ENCODE assay signal across 20 cellular contexts in the genomic region with DNA sequence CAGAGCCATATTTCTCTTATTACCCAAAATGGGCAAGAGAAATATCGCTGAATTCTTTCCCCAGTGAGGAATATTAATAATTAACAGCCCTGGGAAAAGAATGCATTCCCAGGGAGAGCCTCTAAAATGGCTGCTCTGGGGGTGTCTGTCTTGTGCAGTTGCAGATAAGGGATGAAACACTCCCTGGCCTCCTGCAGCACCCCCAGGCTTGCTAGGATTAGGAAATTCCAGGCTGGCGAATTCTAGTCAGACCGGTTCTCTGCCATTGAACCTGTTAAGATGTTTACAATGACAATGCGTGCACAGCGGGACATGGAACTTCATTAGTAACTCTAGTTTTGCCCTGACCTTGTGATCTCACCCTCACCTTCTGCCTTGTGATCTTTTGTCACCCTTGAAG. TPM values are rescaled to one million over a fixed set of nuclear protein-coding genes. Genes with fewer than 3 reads are reported as not detected.
DNase-seq lines count a peak whose midpoint lies in the region; ATAC-seq, FAIRE-seq and TF ChIP-seq lines count a peak whose summit lies in the region.
"Had no signal": no experiment of that assay in that cellular context is flagged by ENCODE, and none has a peak within 500 bp of the region (broad histone marks: within the 10 kb centered on the region; RNA-seq: fewer than 3 reads in every experiment).

No MANE protein-coding gene starts in this region.

- H3K4me2 ChIP-seq in A549 = 0 out of 3 replicates have a peak overlapping the region, but pooled peaks have one; percentile 41

- H3K4me1 ChIP-seq in A549 = peaks cover 9% of the 10 kb centered on the region; the same call in 2 of the 3 replicates
- H3K4me1 ChIP-seq in heart right ventricle = no peaks in the 10 kb centered on the region

- peaks cover 0 to 6% (median 0%) of the 10 kb centered on the region in 9 donors for H3K36me3 ChIP-seq in heart right ventricle

- no peak for TF ChIP-seq RAD21 in A549 (conservative IDR thresholded peaks at IDR 0.05 in 1 of 2, IDR thresholded peaks at IDR 0.05 in 1 of 2)

- TF ChIP-seq POLR2A in A549 (IDR thresholded peaks at IDR 0.05; ENCODE audit: low read length) = no peak

- no peak for FAIRE-seq in A549 (lab: Jason Lieb, UNC)
- FAIRE-seq: A204.1 had no signal

- ATAC-seq in A549 = no peak
- ATAC-seq in GM19328 (IDR thresholded peaks at IDR 0.05; ENCODE audit: unreplicated experiment) = no peak
- ATAC-seq in heart right ventricle = no peak

- CTCF ChIA-PET in A549 (lab: Yijun Ruan, JAX) = interaction anchor here (1.5 kb wide), 1 partner anchor 9 kb away, joined by 3 read pairs; no protein-coding TSS in a partner anchor
- CTCF ChIA-PET in RWPE1 (lab: Yijun Ruan, JAX) = no interaction called here

- TF ChIP-seq CTCF in A549 (IDR thresholded peaks at IDR 0.05) = no peak
- no peak for TF ChIP-seq CTCF in epithelial cell of esophagus (IDR thresholded peaks at IDR 0.05; ENCODE audit: insufficient read depth, low read depth, low read length, missing control alignments)
- no peak for TF ChIP-seq CTCF in RWPE1 (conservative IDR thresholded peaks at IDR 0.05; ENCODE audit: low read depth)
- TF ChIP-seq CTCF in heart right ventricle (IDR thresholded peaks at IDR 0.05) = no peak

- intact Hi-C loops in heart right ventricle (cut with DNase I) = no loop called here

- no peak overlapping the region for H3K4me3 ChIP-seq in A549
- no peak overlapping the region for H3K4me3 ChIP-seq in epithelial cell of esophagus (ENCODE audit: low read length)
- no peak overlapping the region for H3K4me3 ChIP-seq in heart right ventricle

- no peaks in the 10 kb centered on the region for H3K27me3 ChIP-seq in heart right ventricle

- POLR2A ChIA-PET in A549 (lab: Yijun Ruan, JAX) (no interaction called here), RWPE1 (lab: Yijun Ruan, JAX; ENCODE audit: low non-redundant PET) (no interaction called here)

- peak overlapping the region in 1 of 2 experiments; percentile 27; a peak in 1 of 6 replicates for H3K27ac ChIP-seq in A549
- H3K27ac ChIP-seq in RWPE1 = no peak overlapping the region
- no peak overlapping the region for H3K27ac ChIP-seq in heart right ventricle
- H3K27ac ChIP-seq: C4-2B had no signal

- H3K9me3 ChIP-seq in A549 (no peaks in the 10 kb centered on the region), heart right ventricle (peaks cover 0 to 14% (median 0%) of the 10 kb centered on the region in 11 donors)

- no peak for TF ChIP-seq EP300 in A549 (IDR thresholded peaks at IDR 0.05)

- 74% methylated on average over 5 of the region's 5 CpGs for WGBS in A549 (ENCODE audit: missing lambda C conversion rate)
- 91 to 93% methylated on average over 5 of the region's 5 CpGs for WGBS in heart right ventricle, 2 donors

- DNase-seq in A549 (ENCODE audit: low read depth in 1 of 2, low spot score in 1 of 2) (peak in 1 of 2 experiments; percentile 15), DMS53 (lab: John Stamatoyannopoulos, UW) (peak; percentile 96), NCI-H748 (lab: John Stamatoyannopoulos, UW; ENCODE audit: unreplicated experiment) (peak; percentile 28), epithelial cell of esophagus (ENCODE audit: low read depth) (peak; percentile 31), RWPE1 (ENCODE audit: low spot score) (no peak), heart right ventricle (no peak), epidermal melanocyte (ENCODE audit: insufficient read length, low spot score) (no peak)
- DNase-seq: Karpas-422, MM.1S, NCI-H1092 treated with DMSO at 0.1 percent for 48 hours, NCI-H1694, NCI-H2107, NCI-H345, NCI-H526 treated with DMSO at 0.1 percent for 48 hours, SW 1271 had no signal

TF ChIP-seq in A549, 52 proteins besides CTCF, POLR2A, EP300 and RAD21 (continues in another document):
- TF ChIP-seq ZNF302 (CRISPR knock-in tag; IDR thresholded peaks at IDR 0.05) (no peak), MAZ (IDR thresholded peaks at IDR 0.05; ENCODE audit: borderline replicate concordance, low read depth, low read length) (no peak), HOXB5 (CRISPR knock-in tag; IDR thresholded peaks at IDR 0.05) (no peak), HEYL (CRISPR knock-in tag; IDR thresholded peaks at IDR 0.05) (no peak), RNF2 (IDR thresholded peaks at IDR 0.05; ENCODE audit: borderline replicate concordance, low read depth) (no peak), RFX5 (IDR thresholded peaks at IDR 0.05) (no peak), CBX2 (IDR thresholded peaks at IDR 0.05; ENCODE audit: borderline replicate concordance, low read depth) (no peak)
- TF ChIP-seq, protein P1, sequence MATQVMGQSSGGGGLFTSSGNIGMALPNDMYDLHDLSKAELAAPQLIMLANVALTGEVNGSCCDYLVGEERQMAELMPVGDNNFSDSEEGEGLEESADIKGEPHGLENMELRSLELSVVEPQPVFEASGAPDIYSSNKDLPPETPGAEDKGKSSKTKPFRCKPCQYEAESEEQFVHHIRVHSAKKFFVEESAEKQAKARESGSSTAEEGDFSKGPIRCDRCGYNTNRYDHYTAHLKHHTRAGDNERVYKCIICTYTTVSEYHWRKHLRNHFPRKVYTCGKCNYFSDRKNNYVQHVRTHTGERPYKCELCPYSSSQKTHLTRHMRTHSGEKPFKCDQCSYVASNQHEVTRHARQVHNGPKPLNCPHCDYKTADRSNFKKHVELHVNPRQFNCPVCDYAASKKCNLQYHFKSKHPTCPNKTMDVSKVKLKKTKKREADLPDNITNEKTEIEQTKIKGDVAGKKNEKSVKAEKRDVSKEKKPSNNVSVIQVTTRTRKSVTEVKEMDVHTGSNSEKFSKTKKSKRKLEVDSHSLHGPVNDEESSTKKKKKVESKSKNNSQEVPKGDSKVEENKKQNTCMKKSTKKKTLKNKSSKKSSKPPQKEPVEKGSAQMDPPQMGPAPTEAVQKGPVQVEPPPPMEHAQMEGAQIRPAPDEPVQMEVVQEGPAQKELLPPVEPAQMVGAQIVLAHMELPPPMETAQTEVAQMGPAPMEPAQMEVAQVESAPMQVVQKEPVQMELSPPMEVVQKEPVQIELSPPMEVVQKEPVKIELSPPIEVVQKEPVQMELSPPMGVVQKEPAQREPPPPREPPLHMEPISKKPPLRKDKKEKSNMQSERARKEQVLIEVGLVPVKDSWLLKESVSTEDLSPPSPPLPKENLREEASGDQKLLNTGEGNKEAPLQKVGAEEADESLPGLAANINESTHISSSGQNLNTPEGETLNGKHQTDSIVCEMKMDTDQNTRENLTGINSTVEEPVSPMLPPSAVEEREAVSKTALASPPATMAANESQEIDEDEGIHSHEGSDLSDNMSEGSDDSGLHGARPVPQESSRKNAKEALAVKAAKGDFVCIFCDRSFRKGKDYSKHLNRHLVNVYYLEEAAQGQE (IDR thresholded peaks at IDR 0.05) = no peak
- TF ChIP-seq, protein P2, sequence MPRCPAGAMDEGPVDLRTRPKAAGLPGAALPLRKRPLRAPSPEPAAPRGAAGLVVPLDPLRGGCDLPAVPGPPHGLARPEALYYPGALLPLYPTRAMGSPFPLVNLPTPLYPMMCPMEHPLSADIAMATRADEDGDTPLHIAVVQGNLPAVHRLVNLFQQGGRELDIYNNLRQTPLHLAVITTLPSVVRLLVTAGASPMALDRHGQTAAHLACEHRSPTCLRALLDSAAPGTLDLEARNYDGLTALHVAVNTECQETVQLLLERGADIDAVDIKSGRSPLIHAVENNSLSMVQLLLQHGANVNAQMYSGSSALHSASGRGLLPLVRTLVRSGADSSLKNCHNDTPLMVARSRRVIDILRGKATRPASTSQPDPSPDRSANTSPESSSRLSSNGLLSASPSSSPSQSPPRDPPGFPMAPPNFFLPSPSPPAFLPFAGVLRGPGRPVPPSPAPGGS (IDR thresholded peaks at IDR 0.05) = no peak

RNA-seq across cellular contexts. Expression of a gene that starts 24.5 kb away (rescaled TPM):
- 36.1 and 43.5 TPM in 2 replicates for polyA plus RNA-seq in A549 (2011; rRNA removed)
- polyA plus RNA-seq in A549 (2012; cell fraction: cytosol; rRNA removed) = 18.6 and 21.1 TPM in 2 replicates
- polyA plus RNA-seq in A549 (2012; cell fraction: nucleus; rRNA removed) = 4.8 and 8.3 TPM in 2 replicates
- polyA plus RNA-seq in A549 (2017; fragmentation: RNase III; extraction: RNeasy Plus Mini Kit Qiagen cat#74134 plus additional on column Dnase treatment) = 37.9 to 49.3 TPM (median 40.0 TPM) in 3 replicates
- 11.2 and 13.3 TPM in 2 replicates for polyA minus RNA-seq in A549 (2011; rRNA and poly(A)+ RNA removed)
- 10 to 100 TPM; 31.9 to 43.2 (median 36.1) TPM for total RNA-seq in heart right ventricle
- polyA plus RNA-seq in heart right ventricle = 10 to 100 TPM; 19.0 to 19.4 TPM

RNA-seq across cellular contexts. Expression of a gene that starts 24.6 kb away (rescaled TPM):
- 17.8 and 33.7 TPM in 2 replicates for polyA plus RNA-seq in A549 (2011; rRNA removed)
- polyA plus RNA-seq in A549 (2012; cell fraction: cytosol; rRNA removed) = 9.1 and 13.2 TPM in 2 replicates
- 5.7 and 7.6 TPM in 2 replicates for polyA plus RNA-seq in A549 (2012; cell fraction: nucleus; rRNA removed)
- 36.3 to 38.4 TPM (median 37.1 TPM) in 3 replicates for polyA plus RNA-seq in A549 (2017; fragmentation: RNase III; extraction: RNeasy Plus Mini Kit Qiagen cat#74134 plus additional on column Dnase treatment)
- 7.5 and 8.7 TPM in 2 replicates for polyA minus RNA-seq in A549 (2011; rRNA and poly(A)+ RNA removed)
- 10 to 100 TPM in 9 of 10 donors, 1 to 10 TPM in 1; 9.3 to 14.2 (median 11.8) TPM for total RNA-seq in heart right ventricle
- polyA plus RNA-seq in heart right ventricle = 10 to 100 TPM; 24.6 to 45.9 TPM

RNA-seq across cellular contexts. Expression of a gene that starts 50.0 kb away (rescaled TPM):
- not detected in 2 replicates for polyA plus RNA-seq in A549 (2011; rRNA removed)
- polyA plus RNA-seq in A549 (2012; cell fraction: cytosol; rRNA removed) = not detected in 2 replicates
- polyA plus RNA-seq in A549 (2012; cell fraction: nucleus; rRNA removed) = 0.10 TPM in 1 of 2 replicates, not detected in the other
- not detected in 3 replicates for polyA plus RNA-seq in A549 (2017; fragmentation: RNase III; extraction: RNeasy Plus Mini Kit Qiagen cat#74134 plus additional on column Dnase treatment)
- polyA minus RNA-seq in A549 (2011; rRNA and poly(A)+ RNA removed) = not detected in 2 replicates
- total RNA-seq in heart right ventricle = not detected
- not detected for polyA plus RNA-seq in heart right ventricle
- total RNA-seq: G401, SK-MEL-5 had no signal

RNA-seq across cellular contexts. Expression of a gene that starts 50.7 kb away (rescaled TPM):
- polyA plus RNA-seq in A549 (2011; rRNA removed) = 10.0 and 10.9 TPM in 2 replicates
- 3.3 and 3.5 TPM in 2 replicates for polyA plus RNA-seq in A549 (2012; cell fraction: cytosol; rRNA removed)
- polyA plus RNA-seq in A549 (2012; cell fraction: nucleus; rRNA removed) = 4.9 and 5.5 TPM in 2 replicates
- polyA plus RNA-seq in A549 (2017; fragmentation: RNase III; extraction: RNeasy Plus Mini Kit Qiagen cat#74134 plus additional on column Dnase treatment) = 4.1 to 4.8 TPM (median 4.2 TPM) in 3 replicates
- 4.4 and 6.7 TPM in 2 replicates for polyA minus RNA-seq in A549 (2011; rRNA and poly(A)+ RNA removed)
- total RNA-seq in heart right ventricle = 10 to 100 TPM in 1 of 10 donors, 1 to 10 TPM in 9; 6.2 to 10.1 (median 7.6) TPM
- 10 to 100 TPM in 1 of 2 donors, 1 to 10 TPM in 1; 4.2 to 18.5 TPM for polyA plus RNA-seq in heart right ventricle

RNA-seq across cellular contexts. Expression of a gene that starts 50.7 kb away (rescaled TPM):
- polyA plus RNA-seq in A549 (2011; rRNA removed) (3.7 and 4.3 TPM in 2 replicates), A549 (2017; fragmentation: RNase III; extraction: RNeasy Plus Mini Kit Qiagen cat#74134 plus additional on column Dnase treatment) (4.2 to 4.8 TPM (median 4.5 TPM) in 3 replicates), heart right ventricle (under 1 TPM; 0.52 to 0.59 TPM)
- 0.95 and 1.4 TPM in 2 replicates for polyA plus RNA-seq in A549 (2012; cell fraction: cytosol; rRNA removed)
- polyA plus RNA-seq in A549 (2012; cell fraction: nucleus; rRNA removed) = 0.22 and 0.35 TPM in 2 replicates
- 0.91 and 3.6 TPM in 2 replicates for polyA minus RNA-seq in A549 (2011; rRNA and poly(A)+ RNA removed)
- total RNA-seq in heart right ventricle = 1 to 10 TPM; 1.4 to 4.1 (median 3.0) TPM

Comparison
In these comparisons a context has a peak if more than half of its experiments do, and no peak if none do; other contexts are left out.
1. DNase-seq: peak in DMS53 (single experiment), NCI-H748 (single experiment) and epithelial cell of esophagus (single experiment); none in RWPE1 (single experiment), heart right ventricle (0 of 2) and epidermal melanocyte (single experiment).